8 cellular contexts compared by ENCODE assay signal in the genomic region with DNA sequence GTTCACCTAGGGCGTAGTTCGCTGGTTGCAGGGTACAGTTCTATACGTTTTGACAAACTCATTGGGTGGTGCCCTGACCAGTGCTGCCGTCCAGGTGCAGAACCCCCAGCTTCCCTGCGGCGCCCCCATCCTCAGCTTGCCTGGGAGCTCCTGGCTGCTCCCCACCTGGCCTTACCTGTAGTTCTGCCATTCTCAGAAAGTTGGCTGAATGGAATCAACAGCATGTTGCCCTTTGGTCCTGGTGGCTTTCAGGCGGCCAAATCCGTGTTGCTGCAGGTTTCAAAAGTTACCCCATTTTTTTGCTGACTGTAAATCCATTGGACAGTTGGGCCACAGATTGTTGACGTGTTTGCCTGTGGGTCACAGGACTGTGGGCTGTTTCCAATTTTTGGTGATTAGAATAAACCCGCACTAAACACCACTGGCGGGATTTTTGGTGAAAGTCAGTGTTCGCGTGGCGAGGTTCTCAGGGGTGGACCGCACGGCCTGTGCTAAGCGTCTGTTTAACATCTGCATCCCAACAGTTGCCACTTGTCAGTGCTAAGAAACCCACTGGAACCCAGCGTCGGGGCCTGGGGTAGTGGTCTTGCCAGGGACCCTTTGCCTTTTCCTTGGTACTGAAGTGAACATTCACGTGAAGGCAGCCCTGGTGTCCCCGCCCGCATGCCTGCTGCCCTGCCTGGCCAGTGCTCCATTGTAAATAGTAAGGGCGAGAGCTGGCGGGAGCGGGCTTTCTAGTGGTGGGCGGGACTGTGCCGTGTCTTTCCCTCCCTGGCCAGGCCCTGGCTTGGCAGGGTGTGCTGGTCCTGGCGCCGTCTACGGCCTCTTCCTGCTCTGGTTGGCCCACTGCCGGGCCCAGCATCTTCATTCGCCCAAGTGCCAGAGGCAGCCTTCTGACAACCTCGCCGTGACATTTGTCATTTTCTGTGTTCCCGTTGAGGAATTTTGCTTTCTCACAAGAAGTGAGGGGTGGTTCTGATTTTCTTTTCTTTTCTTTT. TPM values are rescaled to one million over a fixed set of nuclear protein-coding genes. Genes with fewer than 3 reads are reported as not detected.
DNase-seq lines count a peak whose midpoint lies in the region; ATAC-seq and TF ChIP-seq lines count a peak whose summit lies in the region.

No MANE protein-coding gene starts in this region.

- no peaks in the 10 kb centered on the region for H3K27me3 ChIP-seq in fibroblast of lung (ENCODE audit: control insufficient read depth, insufficient read depth, low read length)
- no peaks in the 10 kb centered on the region for H3K27me3 ChIP-seq in osteoblast (ENCODE audit: insufficient read depth, low read length)

- H3K4me1 ChIP-seq in fibroblast of lung (ENCODE audit: control insufficient read depth, extremely low read depth, insufficient read depth, low read length): peaks cover 45% of the 10 kb centered on the region
- peaks cover 62% of the 10 kb centered on the region for H3K4me1 ChIP-seq in osteoblast (ENCODE audit: insufficient read depth, low read length)

- H3K27ac Mint-ChIP-seq in activated CD4-positive, alpha-beta T cell treated with anti-CD3 and anti-CD28 coated beads, Interleukin-2, amount 10 ng/mL, durations not matched to agents 24 days and 14 days: peak overlapping the region; percentile 94

- H3K4me3 ChIP-seq in fibroblast of lung (replicated peaks in 1 of 4; ENCODE audit: control extremely low read depth in 1 of 4, insufficient read depth in 1 of 4, low read depth in 3 of 4, low read length in 4 of 4): peak overlapping the region in 3 of 4 experiments; percentile 17 to 33 (median 33)
- H3K4me3 ChIP-seq in osteoblast (ENCODE audit: insufficient read depth, low read length): peak overlapping the region; percentile 35

- H3K79me2 ChIP-seq in fibroblast of lung (ENCODE audit: control insufficient read depth, insufficient read depth, low read length) (peaks cover 65% of the 10 kb centered on the region), osteoblast (ENCODE audit: insufficient read depth, low read length) (peaks cover 60% of the 10 kb centered on the region)

- intact Hi-C loops in activated CD4-positive, alpha-beta T cell treated with anti-CD3 and anti-CD28 coated beads, Interleukin-2, amount 10 ng/mL, durations not matched to agents 24 days and 14 days (cut with micrococcal nuclease): loop anchor here (5.0 kb wide), 1 partner anchor 70 kb away; the partner anchor contains the start of genes PLEKHJ1 and SF3A2

- H3K27ac ChIP-seq in fibroblast of lung (ENCODE audit: insufficient read depth, low read length) (peak overlapping the region; percentile 88), osteoblast (ENCODE audit: low read depth, low read length) (peak overlapping the region; percentile 96)

- TF ChIP-seq CTCF in fibroblast of lung (conservative IDR thresholded peaks at IDR 0.05 in 1 of 2, IDR thresholded peaks at IDR 0.05 in 1 of 2; ENCODE audit: low read depth in 1 of 2, low read length in 2 of 2) (no peak), osteoblast (IDR thresholded peaks at IDR 0.05; ENCODE audit: extremely low read depth, low read depth, low read length) (no peak)

- H3K4me1 Mint-ChIP-seq in activated CD4-positive, alpha-beta T cell treated with anti-CD3 and anti-CD28 coated beads, Interleukin-2, amount 10 ng/mL, durations not matched to agents 24 days and 14 days: peaks cover 49% of the 10 kb centered on the region

- no peaks in the 10 kb centered on the region for H3K36me3 ChIP-seq in fibroblast of lung (ENCODE audit: control insufficient read depth, insufficient read depth, low read length)
- no peaks in the 10 kb centered on the region for H3K36me3 ChIP-seq in osteoblast (ENCODE audit: insufficient read depth, low read length)

- H4K20me1 ChIP-seq in fibroblast of lung (ENCODE audit: control insufficient read depth, extremely low read depth, insufficient read depth, low read length) (no peaks in the 10 kb centered on the region), osteoblast (ENCODE audit: insufficient read depth, low read length) (peaks cover 45% of the 10 kb centered on the region)

- H3K9me3 ChIP-seq in fibroblast of lung (ENCODE audit: control insufficient read depth, insufficient read depth, low read depth, low read length): no peaks in the 10 kb centered on the region
- H3K9me3 ChIP-seq in osteoblast (ENCODE audit: low read depth, low read length): no peaks in the 10 kb centered on the region

- H3K4me2 ChIP-seq in fibroblast of lung (ENCODE audit: extremely low read depth, insufficient read depth, low read length): peak overlapping the region; percentile 94
- H3K4me2 ChIP-seq in osteoblast (ENCODE audit: insufficient read depth, low read length): peak overlapping the region; percentile 75

- H2AFZ ChIP-seq in fibroblast of lung (ENCODE audit: low read length) (no peak overlapping the region), osteoblast (ENCODE audit: low read length) (no peak overlapping the region)

- ATAC-seq in SK-N-SH treated with all-trans-retinoic acid at 6 μM for 48 hours: peak; percentile 65
- no peak for ATAC-seq in GM21737 (IDR thresholded peaks at IDR 0.05; ENCODE audit: unreplicated experiment)

- H3K27me3 Mint-ChIP-seq in activated CD4-positive, alpha-beta T cell treated with anti-CD3 and anti-CD28 coated beads, Interleukin-2, amount 10 ng/mL, durations not matched to agents 24 days and 14 days: peaks cover 2% of the 10 kb centered on the region

- peaks cover 32% of the 10 kb centered on the region for H3K36me3 Mint-ChIP-seq in activated CD4-positive, alpha-beta T cell treated with anti-CD3 and anti-CD28 coated beads, Interleukin-2, amount 10 ng/mL, durations not matched to agents 24 days and 14 days (ENCODE audit: low read depth)

- H3K9me3 Mint-ChIP-seq in activated CD4-positive, alpha-beta T cell treated with anti-CD3 and anti-CD28 coated beads, Interleukin-2, amount 10 ng/mL, durations not matched to agents 24 days and 14 days: no peaks in the 10 kb centered on the region

- H3K9ac ChIP-seq in fibroblast of lung (ENCODE audit: insufficient read depth, low read length): peak overlapping the region; percentile 5

- DNase-seq in activated CD4-positive, alpha-beta T cell treated with anti-CD3 and anti-CD28 coated beads, Interleukin-2, amount 10 ng/mL, durations not matched to agents 24 days and 14 days: no peak
- no peak for DNase-seq in activated CD4-positive, alpha-beta T cell treated with anti-CD3 and anti-CD28 coated beads, Interleukin-2, amount 50 U/mL, for 4 hours
- peak; percentile 73 to 78 for DNase-seq in fibroblast of lung (ENCODE audit: low read depth in 2 of 2)
- DNase-seq in osteoblast (ENCODE audit: insufficient read length, low spot score, missing footprints): peak; percentile 96
- no peak for DNase-seq in germinal center (ENCODE audit: low spot score)
- no peak for DNase-seq in foreskin melanocyte

- H3K4me3 Mint-ChIP-seq in activated CD4-positive, alpha-beta T cell treated with anti-CD3 and anti-CD28 coated beads, Interleukin-2, amount 10 ng/mL, durations not matched to agents 24 days and 14 days: peak overlapping the region; percentile 77

TF ChIP-seq in SK-N-SH treated with all-trans-retinoic acid at 6 μM for 48 hours, 23 proteins besides CTCF, POLR2A, EP300 and RAD21:
- TF ChIP-seq TCF4 (CRISPR knock-in tag; IDR thresholded peaks at IDR 0.05; ENCODE audit: borderline replicate concordance) (0 out of 2 replicates have a peak, but pooled peaks have one; percentile 10), PPARA (CRISPR knock-in tag; IDR thresholded peaks at IDR 0.05; ENCODE audit: borderline replicate concordance) (no peak)
- TF ChIP-seq, protein P1, sequence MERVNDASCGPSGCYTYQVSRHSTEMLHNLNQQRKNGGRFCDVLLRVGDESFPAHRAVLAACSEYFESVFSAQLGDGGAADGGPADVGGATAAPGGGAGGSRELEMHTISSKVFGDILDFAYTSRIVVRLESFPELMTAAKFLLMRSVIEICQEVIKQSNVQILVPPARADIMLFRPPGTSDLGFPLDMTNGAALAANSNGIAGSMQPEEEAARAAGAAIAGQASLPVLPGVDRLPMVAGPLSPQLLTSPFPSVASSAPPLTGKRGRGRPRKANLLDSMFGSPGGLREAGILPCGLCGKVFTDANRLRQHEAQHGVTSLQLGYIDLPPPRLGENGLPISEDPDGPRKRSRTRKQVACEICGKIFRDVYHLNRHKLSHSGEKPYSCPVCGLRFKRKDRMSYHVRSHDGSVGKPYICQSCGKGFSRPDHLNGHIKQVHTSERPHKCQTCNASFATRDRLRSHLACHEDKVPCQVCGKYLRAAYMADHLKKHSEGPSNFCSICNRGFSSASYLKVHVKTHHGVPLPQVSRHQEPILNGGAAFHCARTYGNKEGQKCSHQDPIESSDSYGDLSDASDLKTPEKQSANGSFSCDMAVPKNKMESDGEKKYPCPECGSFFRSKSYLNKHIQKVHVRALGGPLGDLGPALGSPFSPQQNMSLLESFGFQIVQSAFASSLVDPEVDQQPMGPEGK (CRISPR knock-in tag; IDR thresholded peaks at IDR 0.05; ENCODE audit: borderline replicate concordance): no peak

RNA-seq across cellular contexts. Expression of gene DOT1L, which starts 3.3 kb away (rescaled TPM):
- total RNA-seq in activated CD4-positive, alpha-beta T cell treated with anti-CD3 and anti-CD28 coated beads, Interleukin-2, amount 10 ng/mL, durations not matched to agents 24 days and 14 days: 127 and 137 TPM in 2 replicates
- total RNA-seq in fibroblast of lung: 2.8 and 3.1 TPM in 2 replicates
- polyA plus RNA-seq in fibroblast of lung: 5.4 and 7.3 TPM in 2 replicates
- 11.1 and 11.6 TPM in 2 replicates for polyA plus RNA-seq in fibroblast of lung (2012)
- 95.5 and 113 TPM in 2 replicates for polyA minus RNA-seq in fibroblast of lung (ENCODE audit: low replicate concordance)
- total RNA-seq in osteoblast: 6.9 and 7.1 TPM in 2 replicates

RNA-seq across cellular contexts. Expression of gene AP3D1, which starts 15.7 kb away (rescaled TPM):
- 104 and 113 TPM in 2 replicates for total RNA-seq in activated CD4-positive, alpha-beta T cell treated with anti-CD3 and anti-CD28 coated beads, Interleukin-2, amount 10 ng/mL, durations not matched to agents 24 days and 14 days
- total RNA-seq in fibroblast of lung (88.9 and 99.9 TPM in 2 replicates), osteoblast (119 and 121 TPM in 2 replicates)
- 68.0 and 103 TPM in 2 replicates for polyA plus RNA-seq in fibroblast of lung
- 109 and 151 TPM in 2 replicates for polyA plus RNA-seq in fibroblast of lung (2012)
- 716 and 807 TPM in 2 replicates for polyA minus RNA-seq in fibroblast of lung (ENCODE audit: low replicate concordance)

Comparison
In these comparisons a context has a peak if more than half of its experiments do, and no peak if none do; other contexts are left out.
1. DNase-seq: peak in fibroblast of lung (2 of 2) and osteoblast (single experiment); none in activated CD4-positive, alpha-beta T cell treated with anti-CD3 and anti-CD28 coated beads, Interleukin-2, amount 10 ng/mL, durations not matched to agents 24 days and 14 days (single experiment), activated CD4-positive, alpha-beta T cell treated with anti-CD3 and anti-CD28 coated beads, Interleukin-2, amount 50 U/mL, for 4 hours (0 of 2), germinal center (single experiment) and foreskin melanocyte (single experiment).
2. RNA of gene DOT1L, which starts 3.3 kb away (total RNA-seq): 127 to 137 TPM in activated CD4-positive, alpha-beta T cell treated with anti-CD3 and anti-CD28 coated beads, Interleukin-2, amount 10 ng/mL, durations not matched to agents 24 days and 14 days; 6.9 to 7.1 TPM in osteoblast and 2.8 to 3.1 TPM in fibroblast of lung; every median in the first group is over 10 times any median in the second.